Comparison of ENCODE assay signal across 1 cellular context in the genomic region with DNA sequence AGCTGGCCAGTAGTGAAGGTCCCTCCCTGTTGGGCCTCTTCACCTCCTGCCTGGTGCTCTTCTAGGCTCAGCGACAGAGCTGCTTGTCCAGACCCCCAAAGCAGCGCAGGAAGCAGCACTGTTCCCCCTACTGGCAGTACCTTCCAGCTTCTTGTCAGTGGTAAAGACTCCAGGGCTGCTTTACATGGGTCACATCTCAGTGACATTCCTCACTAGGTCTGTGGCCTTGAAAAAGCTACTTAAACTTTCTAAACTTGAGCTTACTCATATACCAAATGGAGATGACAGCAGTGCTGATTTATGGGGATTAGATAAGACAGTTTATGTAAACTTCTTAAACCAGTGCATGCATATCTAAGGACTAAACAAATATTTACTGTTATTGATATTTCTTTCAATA.
TF ChIP-seq lines count a peak whose summit lies in the region.

No MANE protein-coding gene starts in this region.

TF ChIP-seq in GM23338, 12 proteins besides CTCF, POLR2A, EP300 and RAD21:
- TF ChIP-seq, protein P1, sequence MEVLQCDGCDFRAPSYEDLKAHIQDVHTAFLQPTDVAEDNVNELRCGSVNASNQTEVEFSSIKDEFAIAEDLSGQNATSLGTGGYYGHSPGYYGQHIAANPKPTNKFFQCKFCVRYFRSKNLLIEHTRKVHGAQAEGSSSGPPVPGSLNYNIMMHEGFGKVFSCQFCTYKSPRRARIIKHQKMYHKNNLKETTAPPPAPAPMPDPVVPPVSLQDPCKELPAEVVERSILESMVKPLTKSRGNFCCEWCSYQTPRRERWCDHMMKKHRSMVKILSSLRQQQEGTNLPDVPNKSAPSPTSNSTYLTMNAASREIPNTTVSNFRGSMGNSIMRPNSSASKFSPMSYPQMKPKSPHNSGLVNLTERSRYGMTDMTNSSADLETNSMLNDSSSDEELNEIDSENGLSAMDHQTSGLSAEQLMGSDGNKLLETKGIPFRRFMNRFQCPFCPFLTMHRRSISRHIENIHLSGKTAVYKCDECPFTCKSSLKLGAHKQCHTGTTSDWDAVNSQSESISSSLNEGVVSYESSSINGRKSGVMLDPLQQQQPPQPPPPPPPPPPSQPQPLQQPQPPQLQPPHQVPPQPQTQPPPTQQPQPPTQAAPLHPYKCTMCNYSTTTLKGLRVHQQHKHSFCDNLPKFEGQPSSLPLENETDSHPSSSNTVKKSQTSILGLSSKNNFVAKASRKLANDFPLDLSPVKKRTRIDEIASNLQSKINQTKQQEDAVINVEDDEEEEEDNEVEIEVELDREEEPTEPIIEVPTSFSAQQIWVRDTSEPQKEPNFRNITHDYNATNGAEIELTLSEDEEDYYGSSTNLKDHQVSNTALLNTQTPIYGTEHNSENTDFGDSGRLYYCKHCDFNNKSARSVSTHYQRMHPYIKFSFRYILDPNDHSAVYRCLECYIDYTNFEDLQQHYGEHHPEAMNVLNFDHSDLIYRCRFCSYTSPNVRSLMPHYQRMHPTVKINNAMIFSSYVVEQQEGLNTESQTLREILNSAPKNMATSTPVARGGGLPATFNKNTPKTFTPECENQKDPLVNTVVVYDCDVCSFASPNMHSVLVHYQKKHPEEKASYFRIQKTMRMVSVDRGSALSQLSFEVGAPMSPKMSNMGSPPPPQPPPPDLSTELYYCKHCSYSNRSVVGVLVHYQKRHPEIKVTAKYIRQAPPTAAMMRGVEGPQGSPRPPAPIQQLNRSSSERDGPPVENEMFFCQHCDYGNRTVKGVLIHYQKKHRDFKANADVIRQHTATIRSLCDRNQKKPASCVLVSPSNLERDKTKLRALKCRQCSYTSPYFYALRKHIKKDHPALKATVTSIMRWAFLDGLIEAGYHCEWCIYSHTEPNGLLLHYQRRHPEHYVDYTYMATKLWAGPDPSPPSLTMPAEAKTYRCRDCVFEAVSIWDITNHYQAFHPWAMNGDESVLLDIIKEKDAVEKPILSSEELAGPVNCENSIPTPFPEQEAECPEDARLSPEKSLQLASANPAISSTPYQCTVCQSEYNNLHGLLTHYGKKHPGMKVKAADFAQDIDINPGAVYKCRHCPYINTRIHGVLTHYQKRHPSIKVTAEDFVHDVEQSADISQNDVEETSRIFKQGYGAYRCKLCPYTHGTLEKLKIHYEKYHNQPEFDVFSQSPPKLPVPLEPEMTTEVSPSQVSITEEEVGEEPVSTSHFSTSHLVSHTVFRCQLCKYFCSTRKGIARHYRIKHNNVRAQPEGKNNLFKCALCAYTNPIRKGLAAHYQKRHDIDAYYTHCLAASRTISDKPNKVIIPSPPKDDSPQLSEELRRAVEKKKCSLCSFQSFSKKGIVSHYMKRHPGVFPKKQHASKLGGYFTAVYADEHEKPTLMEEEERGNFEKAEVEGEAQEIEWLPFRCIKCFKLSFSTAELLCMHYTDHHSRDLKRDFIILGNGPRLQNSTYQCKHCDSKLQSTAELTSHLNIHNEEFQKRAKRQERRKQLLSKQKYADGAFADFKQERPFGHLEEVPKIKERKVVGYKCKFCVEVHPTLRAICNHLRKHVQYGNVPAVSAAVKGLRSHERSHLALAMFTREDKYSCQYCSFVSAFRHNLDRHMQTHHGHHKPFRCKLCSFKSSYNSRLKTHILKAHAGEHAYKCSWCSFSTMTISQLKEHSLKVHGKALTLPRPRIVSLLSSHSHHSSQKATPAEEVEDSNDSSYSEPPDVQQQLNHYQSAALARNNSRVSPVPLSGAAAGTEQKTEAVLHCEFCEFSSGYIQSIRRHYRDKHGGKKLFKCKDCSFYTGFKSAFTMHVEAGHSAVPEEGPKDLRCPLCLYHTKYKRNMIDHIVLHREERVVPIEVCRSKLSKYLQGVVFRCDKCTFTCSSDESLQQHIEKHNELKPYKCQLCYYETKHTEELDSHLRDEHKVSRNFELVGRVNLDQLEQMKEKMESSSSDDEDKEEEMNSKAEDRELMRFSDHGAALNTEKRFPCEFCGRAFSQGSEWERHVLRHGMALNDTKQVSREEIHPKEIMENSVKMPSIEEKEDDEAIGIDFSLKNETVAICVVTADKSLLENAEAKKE (CRISPR knock-in tag; IDR thresholded peaks at IDR 0.05) = no peak
- TF ChIP-seq STAT1 (IDR thresholded peaks at IDR 0.05; ENCODE audit: unreplicated experiment) = no peak
- no peak for TF ChIP-seq NANOG (IDR thresholded peaks at IDR 0.05; ENCODE audit: borderline replicate concordance)
- TF ChIP-seq ZNF114 (CRISPR knock-in tag; IDR thresholded peaks at IDR 0.05) = no peak
- no peak for TF ChIP-seq POLR2AphosphoS5 (IDR thresholded peaks at IDR 0.05; ENCODE audit: low read depth)
- TF ChIP-seq, protein P2, sequence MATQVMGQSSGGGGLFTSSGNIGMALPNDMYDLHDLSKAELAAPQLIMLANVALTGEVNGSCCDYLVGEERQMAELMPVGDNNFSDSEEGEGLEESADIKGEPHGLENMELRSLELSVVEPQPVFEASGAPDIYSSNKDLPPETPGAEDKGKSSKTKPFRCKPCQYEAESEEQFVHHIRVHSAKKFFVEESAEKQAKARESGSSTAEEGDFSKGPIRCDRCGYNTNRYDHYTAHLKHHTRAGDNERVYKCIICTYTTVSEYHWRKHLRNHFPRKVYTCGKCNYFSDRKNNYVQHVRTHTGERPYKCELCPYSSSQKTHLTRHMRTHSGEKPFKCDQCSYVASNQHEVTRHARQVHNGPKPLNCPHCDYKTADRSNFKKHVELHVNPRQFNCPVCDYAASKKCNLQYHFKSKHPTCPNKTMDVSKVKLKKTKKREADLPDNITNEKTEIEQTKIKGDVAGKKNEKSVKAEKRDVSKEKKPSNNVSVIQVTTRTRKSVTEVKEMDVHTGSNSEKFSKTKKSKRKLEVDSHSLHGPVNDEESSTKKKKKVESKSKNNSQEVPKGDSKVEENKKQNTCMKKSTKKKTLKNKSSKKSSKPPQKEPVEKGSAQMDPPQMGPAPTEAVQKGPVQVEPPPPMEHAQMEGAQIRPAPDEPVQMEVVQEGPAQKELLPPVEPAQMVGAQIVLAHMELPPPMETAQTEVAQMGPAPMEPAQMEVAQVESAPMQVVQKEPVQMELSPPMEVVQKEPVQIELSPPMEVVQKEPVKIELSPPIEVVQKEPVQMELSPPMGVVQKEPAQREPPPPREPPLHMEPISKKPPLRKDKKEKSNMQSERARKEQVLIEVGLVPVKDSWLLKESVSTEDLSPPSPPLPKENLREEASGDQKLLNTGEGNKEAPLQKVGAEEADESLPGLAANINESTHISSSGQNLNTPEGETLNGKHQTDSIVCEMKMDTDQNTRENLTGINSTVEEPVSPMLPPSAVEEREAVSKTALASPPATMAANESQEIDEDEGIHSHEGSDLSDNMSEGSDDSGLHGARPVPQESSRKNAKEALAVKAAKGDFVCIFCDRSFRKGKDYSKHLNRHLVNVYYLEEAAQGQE (IDR thresholded peaks at IDR 0.05; ENCODE audit: unreplicated experiment) = no peak
- TF ChIP-seq CREB1 (CRISPR knock-in tag; IDR thresholded peaks at IDR 0.05; ENCODE audit: low read depth) = no peak
- TF ChIP-seq EZH2phosphoT487 (IDR thresholded peaks at IDR 0.05; ENCODE audit: unreplicated experiment) = no peak
- no peak for TF ChIP-seq EZH2 (IDR thresholded peaks at IDR 0.05; ENCODE audit: low read depth, unreplicated experiment)
TF ChIP-seq in GM23338: peak in this region for 0.
